Comparison of ENCODE assay signal across 8 cellular contexts in genomic region chr9:97703437-97704326, GRCh38. TPM values are rescaled to one million over a fixed set of nuclear protein-coding genes. Genes with fewer than 3 reads are reported as not detected.
DNase-seq lines count a peak whose midpoint lies in the region; ATAC-seq and TF ChIP-seq lines count a peak whose summit lies in the region.

No MANE protein-coding gene starts in this region.

- H3K27me3 Mint-ChIP-seq in activated CD4-positive, alpha-beta T cell treated with anti-CD3 and anti-CD28 coated beads, Interleukin-2, amount 10 ng/mL, durations not matched to agents 7 days and 5 days, result peaks cover 30% of the 10 kb centered on the region

- DNase-seq in GDM1 (lab: John Stamatoyannopoulos, UW) (peak; percentile 36), glomerular visceral epithelial cell (ENCODE audit: extremely low spot score) (peak; percentile 87)
- no peak for DNase-seq in activated CD4-positive, alpha-beta T cell treated with anti-CD3 and anti-CD28 coated beads, Interleukin-2, amount 10 ng/mL, durations not matched to agents 7 days and 5 days
- DNase-seq in effector CD8-positive, alpha-beta T cell (lab: John Stamatoyannopoulos, UW), result no peak

- no peak for TF ChIP-seq EP300 in Ishikawa (IDR thresholded peaks at IDR 0.05; ENCODE audit: borderline replicate concordance)

- H3K36me3 Mint-ChIP-seq in activated CD4-positive, alpha-beta T cell treated with anti-CD3 and anti-CD28 coated beads, Interleukin-2, amount 10 ng/mL, durations not matched to agents 7 days and 5 days (ENCODE audit: low read depth), result no peaks in the 10 kb centered on the region

- no peak overlapping the region for H3K4me3 Mint-ChIP-seq in activated CD4-positive, alpha-beta T cell treated with anti-CD3 and anti-CD28 coated beads, Interleukin-2, amount 10 ng/mL, durations not matched to agents 7 days and 5 days

- POLR2A ChIA-PET in activated CD4-positive, alpha-beta T cell treated with anti-CD3 and anti-CD28 coated beads, Interleukin-2, amount 10 ng/mL, durations not matched to agents 7 days and 5 days (lab: Charles Lee), result interaction anchor here (0.7 kb wide), 1 partner anchor 186 kb away, joined by 3 read pairs; no protein-coding TSS in a partner anchor

- ATAC-seq in GM21381 (IDR thresholded peaks at IDR 0.05; ENCODE audit: unreplicated experiment), result no peak
- ATAC-seq in HG03025 (IDR thresholded peaks at IDR 0.05; ENCODE audit: low FRiP score, unreplicated experiment), result no peak
- ATAC-seq in GM18519 (IDR thresholded peaks at IDR 0.05; ENCODE audit: low FRiP score, unreplicated experiment), result no peak

- no peaks in the 10 kb centered on the region for H3K9me3 Mint-ChIP-seq in activated CD4-positive, alpha-beta T cell treated with anti-CD3 and anti-CD28 coated beads, Interleukin-2, amount 10 ng/mL, durations not matched to agents 7 days and 5 days

- CTCF ChIA-PET in activated CD4-positive, alpha-beta T cell treated with anti-CD3 and anti-CD28 coated beads, Interleukin-2, amount 10 ng/mL, durations not matched to agents 7 days and 5 days (lab: Charles Lee), result no interaction called here

- H3K4me1 Mint-ChIP-seq in activated CD4-positive, alpha-beta T cell treated with anti-CD3 and anti-CD28 coated beads, Interleukin-2, amount 10 ng/mL, durations not matched to agents 7 days and 5 days, result peaks cover 34% of the 10 kb centered on the region

- no peak for TF ChIP-seq RAD21 in Ishikawa (IDR thresholded peaks at IDR 0.05; ENCODE audit: low read depth)

- H3K27ac Mint-ChIP-seq in activated CD4-positive, alpha-beta T cell treated with anti-CD3 and anti-CD28 coated beads, Interleukin-2, amount 10 ng/mL, durations not matched to agents 7 days and 5 days, result peak overlapping the region; percentile 84

TF ChIP-seq in Ishikawa, 13 proteins besides CTCF, POLR2A, EP300 and RAD21:
- TF ChIP-seq MAX (IDR thresholded peaks at IDR 0.05) (peak; percentile 43; the same call in 1 of the 2 replicates), TCF12 (IDR thresholded peaks at IDR 0.05; ENCODE audit: low read depth) (peak; percentile 19; the same call in 1 of the 2 replicates), NFIC (IDR thresholded peaks at IDR 0.05) (peak; percentile 67), CEBPB (IDR thresholded peaks at IDR 0.05) (no peak)

RNA-seq across cellular contexts. Expression of gene XPA, which starts 6.5 kb away (rescaled TPM):
- 10 to 100 TPM; 15.5 to 15.8 TPM for total RNA-seq in activated CD4-positive, alpha-beta T cell treated with anti-CD3 and anti-CD28 coated beads, Interleukin-2, amount 10 ng/mL, durations not matched to agents 7 days and 5 days

Comparison
In these comparisons a context has a peak if more than half of its experiments do, and no peak if none do; other contexts are left out.
1. DNase-seq: peak in GDM1 (single experiment) and glomerular visceral epithelial cell (single experiment); none in activated CD4-positive, alpha-beta T cell treated with anti-CD3 and anti-CD28 coated beads, Interleukin-2, amount 10 ng/mL, durations not matched to agents 7 days and 5 days (single experiment) and effector CD8-positive, alpha-beta T cell (single experiment).